ENCODE assay signal across 14 cellular contexts in genomic region chr14:95530461-95531170, GRCh38. TPM values are rescaled to one million over a fixed set of nuclear protein-coding genes. Genes with fewer than 3 reads are reported as not detected.
DNase-seq lines count a peak whose midpoint lies in the region; ATAC-seq, FAIRE-seq and TF ChIP-seq lines count a peak whose summit lies in the region.
"Had no signal": no experiment of that assay in that cellular context is flagged by ENCODE, and none has a peak within 500 bp of the region (broad histone marks: within the 10 kb centered on the region; RNA-seq: fewer than 3 reads in every experiment).

No MANE protein-coding gene starts in this region.

- peaks cover 44% of the 10 kb centered on the region for H3K4me1 Mint-ChIP-seq in T-helper 2 cell treated with Interferon-gamma antibody and Interleukin-4, amounts not matched to agents 5 μg/mL and 100 μg/mL, for 36 hours (ENCODE audit: low read depth)
- peaks cover 27% of the 10 kb centered on the region for H3K4me1 Mint-ChIP-seq in WTC11

- CTCF ChIA-PET in WTC11 (lab: Charles Lee) (no interaction called here), H1 (lab: Charles Lee; ENCODE audit: partially characterized antibody) (interaction anchor here (0.6 to 3.8 kb wide), 4 partner anchors 12 to 88 kb away, joined by 3 to 13 read pairs (median 5); no protein-coding TSS in a partner anchor)

- H2AFZ ChIP-seq in H1 (ENCODE audit: low read length): no peak overlapping the region
- H2AFZ ChIP-seq: GM23338 had no signal

- H3K79me1 ChIP-seq in H1 (ENCODE audit: low read depth, low read length): peaks cover 6% of the 10 kb centered on the region

- H3K23me2 ChIP-seq in H1 (ENCODE audit: low read depth, low read length): peaks cover 12% of the 10 kb centered on the region; the same call in 1 of the 2 replicates

- H3K9me3 ChIP-seq in H1 (ENCODE audit: insufficient read depth in 2 of 2, low read depth in 1 of 2, low read length in 1 of 2) (no peaks in the 10 kb centered on the region), skeletal muscle satellite cell (replicated peaks; ENCODE audit: low read length) (no peaks in the 10 kb centered on the region)

- H3K9ac ChIP-seq in H1 (replicated peaks in 1 of 4; ENCODE audit: extremely low read depth in 1 of 4, low read depth in 3 of 4, low read length in 3 of 4): no peak overlapping the region
- peak overlapping the region; percentile 4 for H3K9ac ChIP-seq in skeletal muscle satellite cell (ENCODE audit: low read depth, low read length)

- no peak for ATAC-seq in WTC11
- ATAC-seq: GM23338 had no signal

- H4K91ac ChIP-seq in H1 (replicated peaks; ENCODE audit: insufficient read length, low read length): no peak overlapping the region

- H3K14ac ChIP-seq in H1 (ENCODE audit: insufficient read length): no peak overlapping the region

- no peak overlapping the region for H3K4ac ChIP-seq in H1 (replicated peaks; ENCODE audit: insufficient read length, low read depth, low read length)

- H2BK15ac ChIP-seq in H1 (ENCODE audit: low read length): no peak overlapping the region

- POLR2A ChIA-PET in WTC11 (lab: Charles Lee) (no interaction called here), H1 (lab: Charles Lee; ENCODE audit: partially characterized antibody) (interaction anchor here (0.7 kb wide), 1 partner anchor 103 kb away, joined by 3 read pairs; no protein-coding TSS in a partner anchor)

- no peak overlapping the region for H4K8ac ChIP-seq in H1 (ENCODE audit: extremely low read depth, insufficient read depth, low read length)

- no peak; a peak in 1 of 3 replicates for TF ChIP-seq POLR2A in H1 (IDR thresholded peaks at IDR 0.05; ENCODE audit: control extremely low read depth in 1 of 2, low read depth in 2 of 2, low read length in 2 of 2)

- no peak for TF ChIP-seq RAD21 in H1 (IDR thresholded peaks at IDR 0.05 in 1 of 2, conservative IDR thresholded peaks at IDR 0.05 in 1 of 2; ENCODE audit: low read depth in 2 of 2, low read length in 2 of 2)

- H4K20me1 ChIP-seq in H1 (replicated peaks in 1 of 2; ENCODE audit: control insufficient read depth in 1 of 2, insufficient read depth in 2 of 2, low read length in 2 of 2): peaks cover 17 to 21% of the 10 kb centered on the region in 2 experiments

- no peak overlapping the region for H4K5ac ChIP-seq in H1 (ENCODE audit: insufficient read length, low read depth, low read length)

- H3K4me1 ChIP-seq in H1 (replicated peaks in 1 of 4; ENCODE audit: control insufficient read depth in 3 of 4, insufficient read depth in 4 of 4, low read length in 3 of 4) (peaks cover 0 to 6% (median 1%) of the 10 kb centered on the region in 4 experiments; a peak in 4 of 7 replicates), skeletal muscle satellite cell (ENCODE audit: control insufficient read depth, insufficient read depth, low read length) (peaks cover 50% of the 10 kb centered on the region)

- no peaks in the 10 kb centered on the region for H3K9me3 Mint-ChIP-seq in T-helper 2 cell treated with Interferon-gamma antibody and Interleukin-4, amounts not matched to agents 5 μg/mL and 100 μg/mL, for 36 hours
- H3K9me3 Mint-ChIP-seq in WTC11: no peaks in the 10 kb centered on the region
- H3K9me3 Mint-ChIP-seq: GM23338 had no signal

- no peak overlapping the region for H3K18ac ChIP-seq in H1 (ENCODE audit: extremely low read depth, low read length)

- no peaks in the 10 kb centered on the region for H3K27me3 Mint-ChIP-seq in T-helper 2 cell treated with Interferon-gamma antibody and Interleukin-4, amounts not matched to agents 5 μg/mL and 100 μg/mL, for 36 hours (ENCODE audit: low read depth)
- no peaks in the 10 kb centered on the region for H3K27me3 Mint-ChIP-seq in WTC11 (ENCODE audit: low read depth)

- TF ChIP-seq CTCF in WTC11 (IDR thresholded peaks at IDR 0.05): no peak
- TF ChIP-seq CTCF in H1 (IDR thresholded peaks at IDR 0.05; ENCODE audit: control extremely low read depth in 1 of 3, insufficient read depth in 1 of 3, low read depth in 1 of 3, low read length in 3 of 3): no peak

- H2AK5ac ChIP-seq in H1 (ENCODE audit: low read depth, low read length): no peak overlapping the region

- no peak for TF ChIP-seq EP300 in H1 (IDR thresholded peaks at IDR 0.05; ENCODE audit: borderline replicate concordance in 1 of 2, low read depth in 2 of 2, low read length in 2 of 2)

- H3K4me3 ChIP-seq in H1 (ENCODE audit: extremely low read depth in 1 of 4, insufficient read depth in 2 of 4, low read depth in 3 of 4, low read length in 4 of 4): no peak overlapping the region
- no peak overlapping the region for H3K4me3 ChIP-seq in skeletal muscle satellite cell (ENCODE audit: low read length)
- H3K4me3 ChIP-seq: GM23338 had no signal

- WGBS in H1 (ENCODE audit: extremely low coverage in 1 of 2, insufficient coverage in 1 of 2, insufficient read length in 1 of 2, insufficient replicate concordance in 2 of 2, low coverage in 1 of 2, low lambda C conversion rate in 2 of 2, missing lambda C conversion rate in 1 of 2), 2 experiments: 91% methylated on average over 9 of the region's 9 CpGs; no CpG with 5 or more reads in 1 of the 2 experiments

- H3K36me3 Mint-ChIP-seq in T-helper 2 cell treated with Interferon-gamma antibody and Interleukin-4, amounts not matched to agents 5 μg/mL and 100 μg/mL, for 36 hours (ENCODE audit: low read depth): peaks cover 25% of the 10 kb centered on the region
- peaks cover 23% of the 10 kb centered on the region for H3K36me3 Mint-ChIP-seq in WTC11

- FAIRE-seq in H1 (lab: Jason Lieb, UNC): no peak
- FAIRE-seq: A204.1, G401.6, islet of Langerhans had no signal

- H3K27me3 ChIP-seq in H1 (replicated peaks in 1 of 4; ENCODE audit: control insufficient read depth in 3 of 4, extremely low read depth in 1 of 4, insufficient read depth in 3 of 4, low read length in 3 of 4) (no peaks in the 10 kb centered on the region), skeletal muscle satellite cell (ENCODE audit: control insufficient read depth, insufficient read depth, low read length) (no peaks in the 10 kb centered on the region)

- H3K27ac Mint-ChIP-seq in T-helper 2 cell treated with Interferon-gamma antibody and Interleukin-4, amounts not matched to agents 5 μg/mL and 100 μg/mL, for 36 hours: peak overlapping the region; percentile 17
- H3K27ac Mint-ChIP-seq in WTC11: peak overlapping the region; percentile 45; the same call in 1 of the 2 replicates
- H3K27ac Mint-ChIP-seq: GM23338 had no signal

- H3K36me3 ChIP-seq in H1 (ENCODE audit: control insufficient read depth in 2 of 4, insufficient read depth in 4 of 4, low read length in 3 of 4) (peaks cover 0 to 12% (median 2%) of the 10 kb centered on the region in 4 experiments; a peak in 2 of 8 replicates), skeletal muscle satellite cell (ENCODE audit: insufficient read depth, low read length) (no peaks in the 10 kb centered on the region)

- peaks cover 17 to 55% of the 10 kb centered on the region in 2 experiments for H3K79me2 ChIP-seq in H1 (ENCODE audit: control insufficient read depth in 1 of 2, insufficient read depth in 2 of 2, low read length in 2 of 2)

- H3K23ac ChIP-seq in H1 (ENCODE audit: insufficient read length): no peak overlapping the region

- no peak overlapping the region for H2BK20ac ChIP-seq in H1 (ENCODE audit: low read length)

- H3K4me3 Mint-ChIP-seq in T-helper 2 cell treated with Interferon-gamma antibody and Interleukin-4, amounts not matched to agents 5 μg/mL and 100 μg/mL, for 36 hours: no peak overlapping the region
- no peak overlapping the region for H3K4me3 Mint-ChIP-seq in WTC11
- H3K4me3 Mint-ChIP-seq: GM23338 had no signal

- H3K4me2 ChIP-seq in H1 (ENCODE audit: insufficient read depth in 1 of 2, low read depth in 2 of 2, low read length in 2 of 2) (no peak overlapping the region), skeletal muscle satellite cell (ENCODE audit: low read length) (peak overlapping the region; percentile 94)

- no peak overlapping the region for H3K56ac ChIP-seq in H1 (replicated peaks; ENCODE audit: insufficient read length, low read depth, low read length)

- no peak overlapping the region for H2BK5ac ChIP-seq in H1 (ENCODE audit: low read depth, low read length)

- no peak overlapping the region for H2BK12ac ChIP-seq in H1 (ENCODE audit: low read depth, low read length)

- H2BK120ac ChIP-seq in H1 (replicated peaks; ENCODE audit: low read depth, low read length): no peak overlapping the region

- H3K27ac ChIP-seq in H1 (ENCODE audit: low read depth, low read length): no peak overlapping the region

- DNase-seq in T-helper 2 cell treated with Interferon-gamma antibody and Interleukin-4, amounts not matched to agents 5 μg/mL and 100 μg/mL, for 36 hours (ENCODE audit: low spot score): no peak
- DNase-seq in T-helper 2 cell (no peak), WTC11 (ENCODE audit: low spot score) (no peak), H1 (ENCODE audit: low read depth in 1 of 2, low spot score in 2 of 2) (no peak), SHP77 (lab: John Stamatoyannopoulos, UW) (no peak), activated gamma-delta T cell treated with Interleukin-2 at 50 U/mL for 16 hours (no peak), NCI-H510A (lab: John Stamatoyannopoulos, UW) (no peak)
- DNase-seq: NCI-H226, posterior cingulate gyrus had no signal

TF ChIP-seq in WTC11, 78 proteins besides CTCF, POLR2A, EP300 and RAD21 (continues in another document):
- no peak for TF ChIP-seq JUN (CRISPR knock-in tag; IDR thresholded peaks at IDR 0.05)

RNA-seq across cellular contexts. Expression of gene GLRX5, which starts 4.2 kb away (rescaled TPM):
- total RNA-seq in WTC11 (2021): 72.8 to 78.3 TPM (median 76.2 TPM) in 3 replicates
- 84.8 and 88.8 TPM in 2 replicates for total RNA-seq in H1 (2021; fragmentation: NEBNext Ultra II Directional; extraction: Animal tissue kit (Norgen Biotek cat#: 25700))
- 43.9 and 70.1 TPM in 2 replicates for polyA plus RNA-seq in H1 (2011; rRNA removed)
- polyA plus RNA-seq in H1 (2011; cell fraction: cytosol; rRNA removed): 63.6 TPM
- 15.0 TPM for polyA plus RNA-seq in H1 (2011; cell fraction: nucleus; rRNA removed)
- 60.3 to 76.3 TPM (median 63.3 TPM) in 4 replicates for polyA plus RNA-seq in H1 (2012, experiment 1 of 2)
- polyA plus RNA-seq in H1 (2012, experiment 2 of 2): 93.9 TPM
- polyA plus RNA-seq in H1 (2013, experiment 1 of 2): 55.0 TPM
- 58.1 TPM for polyA plus RNA-seq in H1 (2013, experiment 2 of 2)
- 16.3 and 16.7 TPM in 2 replicates for polyA minus RNA-seq in H1 (2011; rRNA and poly(A)+ RNA removed)
- polyA minus RNA-seq in H1 (2011; cell fraction: cytosol; rRNA and poly(A)+ RNA removed): 27.7 TPM
- polyA minus RNA-seq in H1 (2011; cell fraction: nucleus; rRNA and poly(A)+ RNA removed): 15.2 TPM
- total RNA-seq in skeletal muscle satellite cell (2012; rRNA removed): 37.0 and 37.6 TPM in 2 replicates

RNA-seq across cellular contexts. Expression of gene SYNE3, which starts 14.2 kb away (rescaled TPM):
- 0.21 to 0.34 TPM (median 0.24 TPM) in 3 replicates for total RNA-seq in WTC11 (2021)
- total RNA-seq in H1 (2021; fragmentation: NEBNext Ultra II Directional; extraction: Animal tissue kit (Norgen Biotek cat#: 25700)): 0.08 TPM in 1 of 2 replicates, not detected in the other
- under 0.01 and 0.02 TPM in 2 replicates for polyA plus RNA-seq in H1 (2011; rRNA removed)
- polyA plus RNA-seq in H1 (2011; cell fraction: cytosol; rRNA removed): 0.01 TPM
- polyA plus RNA-seq in H1 (2011; cell fraction: nucleus; rRNA removed): 0.07 TPM
- polyA plus RNA-seq in H1 (2012, experiment 1 of 2): 0.03 to 0.08 TPM (median 0.07 TPM) in 3 of 4 replicates, not detected in the other
- polyA plus RNA-seq in H1 (2012, experiment 2 of 2): not detected
- polyA plus RNA-seq in H1 (2013, experiment 1 of 2): 0.02 TPM
- 0.06 TPM for polyA plus RNA-seq in H1 (2013, experiment 2 of 2)
- not detected in 2 replicates for polyA minus RNA-seq in H1 (2011; rRNA and poly(A)+ RNA removed)
- polyA minus RNA-seq in H1 (2011; cell fraction: cytosol; rRNA and poly(A)+ RNA removed): 0.22 TPM
- polyA minus RNA-seq in H1 (2011; cell fraction: nucleus; rRNA and poly(A)+ RNA removed): 0.10 TPM
- 26.9 and 32.2 TPM in 2 replicates for total RNA-seq in skeletal muscle satellite cell (2012; rRNA removed)
